Comparison of ENCODE assay signal across 16 cellular contexts in genomic region chr2:61460168-61460567, GRCh38. TPM values are rescaled to one million over a fixed set of nuclear protein-coding genes. Genes with fewer than 3 reads are reported as not detected.
DNase-seq lines count a peak whose midpoint lies in the region; ATAC-seq, FAIRE-seq and TF ChIP-seq lines count a peak whose summit lies in the region.
"Had no signal": no experiment of that assay in that cellular context is flagged by ENCODE, and none has a peak within 500 bp of the region (broad histone marks: within the 10 kb centered on the region; RNA-seq: fewer than 3 reads in every experiment).

No MANE protein-coding gene starts in this region.

- H3K36me3 ChIP-seq in keratinocyte (ENCODE audit: control insufficient read depth in 2 of 2, extremely low read depth in 1 of 2, insufficient read depth in 2 of 2, low read length in 2 of 2) = peaks cover 0 to 5% of the 10 kb centered on the region in 2 experiments
- H3K36me3 ChIP-seq: cardiac muscle cell, neural progenitor cell, tibial artery had no signal

- ATAC-seq in HG03139 (IDR thresholded peaks at IDR 0.05; ENCODE audit: unreplicated experiment) = no peak
- ATAC-seq: activated CD8-positive, alpha-beta T cell treated with anti-CD3 and anti-CD28 coated beads, Interleukin-2, amount 10 ng/mL, durations not matched to agents 7 days and 5 days; GM23338 had no signal

- peak overlapping the region; percentile 71 for H3K27ac ChIP-seq in keratinocyte (ENCODE audit: control insufficient read depth, insufficient read depth, low read length)
- H3K27ac ChIP-seq: cardiac muscle cell, neural progenitor cell, Peyer's patch, tibial artery had no signal

- no peak overlapping the region for H3K4me3 ChIP-seq in keratinocyte (ENCODE audit: control insufficient read depth in 2 of 3, extremely low read depth in 1 of 3, insufficient read depth in 2 of 3, low read depth in 1 of 3, low read length in 3 of 3)
- H3K4me3 ChIP-seq: cardiac muscle cell, GM23338, neural progenitor cell, Peyer's patch, tibial artery had no signal

- H3K4me2 ChIP-seq in keratinocyte (ENCODE audit: control insufficient read depth, extremely low read depth, insufficient read depth, low read depth, low read length) = peak overlapping the region; percentile 24
- H3K4me2 ChIP-seq: GM23338, neural progenitor cell had no signal

- no peak overlapping the region for H2AFZ ChIP-seq in keratinocyte (ENCODE audit: control insufficient read depth, low read length)
- H2AFZ ChIP-seq: GM23338, neural progenitor cell had no signal

- TF ChIP-seq CTCF in keratinocyte (optimal IDR thresholded peaks at IDR 0.05 in 1 of 3, IDR thresholded peaks at IDR 0.05 in 1 of 3, conservative IDR thresholded peaks at IDR 0.05 in 1 of 3; ENCODE audit: extremely low read depth in 1 of 3, insufficient read depth in 2 of 3, low read length in 3 of 3) = no peak

- DNase-seq in AG08396 (ENCODE audit: low spot score) = peak; percentile 39
- peak; percentile 34 for DNase-seq in HTR-8/SVneo (ENCODE audit: insufficient read length, low spot score)
- DNase-seq in astrocyte of the hippocampus (ENCODE audit: low read depth, low spot score) = peak; percentile 37
- no peak for DNase-seq in keratinocyte (ENCODE audit: low read depth, low spot score)
- DNase-seq in SIG-M5 (lab: John Stamatoyannopoulos, UW) = no peak
- no peak for DNase-seq in activated CD4-positive, CD25-positive, alpha-beta regulatory T cell treated with anti-CD3 and anti-CD28 coated beads, Interleukin-2, amount 50 U/mL, for 72 hours
- DNase-seq in GM12892 (ENCODE audit: insufficient read length) = no peak
- DNase-seq: activated CD8-positive, alpha-beta T cell treated with anti-CD3 and anti-CD28 coated beads, Interleukin-2, amount 10 ng/mL, durations not matched to agents 7 days and 5 days; NCI-H1436 treated with DMSO at 0.1 percent for 48 hours; Peyer's patch; tibial artery had no signal

- H3K4me1 ChIP-seq in keratinocyte (ENCODE audit: control insufficient read depth, extremely low read depth, insufficient read depth, low read length) = peaks cover 14% of the 10 kb centered on the region

- no peak for TF ChIP-seq POLR2A in GM12892 (IDR thresholded peaks at IDR 0.05; ENCODE audit: low read depth, low read length)

- H3K79me2 ChIP-seq in keratinocyte (ENCODE audit: control insufficient read depth, insufficient read depth, low read length) = peaks cover 97% of the 10 kb centered on the region

- H3K9me3 ChIP-seq in keratinocyte (ENCODE audit: control insufficient read depth, low read depth, low read length) = no peaks in the 10 kb centered on the region
- H3K9me3 ChIP-seq: Peyer's patch, tibial artery had no signal

- H3K9me1 ChIP-seq in keratinocyte (ENCODE audit: control insufficient read depth, extremely low read depth, insufficient read depth, low read length) = no peaks in the 10 kb centered on the region

- H3K9ac ChIP-seq in keratinocyte (ENCODE audit: control insufficient read depth, extremely low read depth, insufficient read depth, low read length) = no peak overlapping the region
- H3K9ac ChIP-seq: neural progenitor cell had no signal

- no peaks in the 10 kb centered on the region for H3K27me3 ChIP-seq in keratinocyte (ENCODE audit: control insufficient read depth, extremely low read depth, insufficient read depth, low read length)
- H3K27me3 ChIP-seq: cardiac muscle cell, neural progenitor cell, Peyer's patch, tibial artery had no signal

- no peak for FAIRE-seq in HTR-8/SVneo (lab: Jason Lieb, UNC)
- peak; percentile 44 for FAIRE-seq in keratinocyte (lab: Jason Lieb, UNC)
- FAIRE-seq in GM12892 (lab: Jason Lieb, UNC) = no peak
- FAIRE-seq: D721Med had no signal

- peaks cover 3% of the 10 kb centered on the region for H4K20me1 ChIP-seq in keratinocyte (ENCODE audit: control insufficient read depth, extremely low read depth, insufficient read depth, low read length)

- dilution Hi-C loops in keratinocyte (cut with MboI; ENCODE audit: extremely low pct_ligation_motif_present, low sequenced_read_pairs) = no loop called here

RNA-seq across cellular contexts. Expression of gene USP34, which starts 10.7 kb away (rescaled TPM):
- 32.6 to 54.7 TPM (median 43.1 TPM) in 3 replicates for polyA plus RNA-seq in keratinocyte
- 56.6 TPM for polyA plus RNA-seq in keratinocyte (2011; ENCODE audit: low read depth)
- polyA plus RNA-seq in keratinocyte (2011; cell fraction: cytosol; rRNA removed) = 23.5 and 45.8 TPM in 2 replicates
- 88.7 and 115 TPM in 2 replicates for polyA plus RNA-seq in keratinocyte (2011; cell fraction: nucleus; rRNA removed)
- polyA plus RNA-seq in keratinocyte (2012; ENCODE audit: low replicate concordance) = 31.8 and 43.1 TPM in 2 replicates
- 68.6 to 204 TPM (median 106 TPM) in 3 replicates for polyA minus RNA-seq in keratinocyte
- polyA minus RNA-seq in keratinocyte (2011; cell fraction: cytosol; rRNA and poly(A)+ RNA removed) = 50.3 TPM
- 123 and 260 TPM in 2 replicates for polyA minus RNA-seq in keratinocyte (2011; cell fraction: nucleus; rRNA and poly(A)+ RNA removed)
- 67.3 TPM for polyA plus RNA-seq in GM12892 (2012; ENCODE audit: missing spikeins)

Comparison
In these comparisons a context has a peak if more than half of its experiments do, and no peak if none do; other contexts are left out.
1. DNase-seq: peak in AG08396 (single experiment), HTR-8/SVneo (single experiment) and astrocyte of the hippocampus (single experiment); none in keratinocyte (single experiment), SIG-M5 (single experiment), activated CD4-positive, CD25-positive, alpha-beta regulatory T cell treated with anti-CD3 and anti-CD28 coated beads, Interleukin-2, amount 50 U/mL, for 72 hours (single experiment) and GM12892 (single experiment).